25 cellular contexts compared by ENCODE assay signal in the genomic region with DNA sequence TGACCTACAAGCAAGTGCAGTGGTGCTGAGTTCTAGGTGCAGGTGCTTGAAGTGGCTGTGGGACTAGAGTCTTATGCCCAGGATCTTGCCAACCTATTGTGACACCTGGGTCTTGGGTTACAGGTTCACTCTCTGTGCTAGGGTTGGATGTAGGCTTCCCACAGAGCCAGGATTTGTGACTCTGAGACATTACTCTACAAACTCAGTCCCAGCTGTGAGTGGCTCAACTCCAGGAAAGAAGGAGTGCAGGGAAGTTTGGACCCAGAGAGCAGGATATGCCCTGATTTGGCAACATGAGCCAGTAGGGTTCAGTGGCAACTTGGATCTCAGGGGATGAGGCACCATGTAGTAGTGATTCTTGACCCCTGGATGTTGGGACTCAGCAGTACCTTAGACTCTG.
DNase-seq lines count a peak whose midpoint lies in the region; ATAC-seq and TF ChIP-seq lines count a peak whose summit lies in the region.
"Had no signal": no experiment of that assay in that cellular context is flagged by ENCODE, and none has a peak within 500 bp of the region (broad histone marks: within the 10 kb centered on the region; RNA-seq: fewer than 3 reads in every experiment).

No MANE protein-coding gene starts in this region.

- H2AFZ ChIP-seq in DND-41 (ENCODE audit: low read depth, low read length) = no peak overlapping the region
- H2AFZ ChIP-seq: GM23338 had no signal

- no peaks in the 10 kb centered on the region for H3K9me3 ChIP-seq in DND-41 (ENCODE audit: insufficient read depth, low read length, severe bottlenecking)
- no peaks in the 10 kb centered on the region for H3K9me3 ChIP-seq in KOPT-K1 (ENCODE audit: insufficient read depth, low read length, poor library complexity, severe bottlenecking)
- H3K9me3 ChIP-seq in esophagus muscularis mucosa = no peaks in the 10 kb centered on the region
- H3K9me3 ChIP-seq: MG63, SK-N-SH had no signal

- DNase-seq in DND-41 = no peak
- DNase-seq in esophagus muscularis mucosa (ENCODE audit: extremely low spot score) = no peak
- no peak for DNase-seq in osteocyte (ENCODE audit: extremely low spot score, unreplicated experiment)
- DNase-seq in stimulated activated CD4-positive, alpha-beta T cell treated with anti-CD3 and anti-CD28 coated beads, Interleukin-15, amount 100 ng/mL, for 24 hours = no peak
- DNase-seq in SKM-1 treated with dmso at 0.1 percent for 144 hours (lab: John Stamatoyannopoulos, UW; ENCODE audit: unreplicated experiment) = no peak
- no peak for DNase-seq in head of caudate nucleus
- no peak for DNase-seq in activated CD4-positive, alpha-beta memory T cell treated with anti-CD3 and anti-CD28 coated beads for 36 hours
- DNase-seq: AML-193; C1 segment of cervical spinal cord; CD8-positive, alpha-beta T cell; DMS153; GDM1; HCEC 1CT; Kasumi-1; MG63; NCI-H1417 treated with DMSO at 0.1 percent for 48 hours; NCI-H187 treated with DMSO at 0.1 percent for 48 hours; NCI-H226; NCI-H510A treated with DMSO at 0.1 percent for 48 hours; NCI-H748 treated with DMSO at 0.1 percent for 48 hours; SIG-M5; SK-N-SH had no signal

- intact Hi-C loops in esophagus muscularis mucosa (cut with DNase I) = no loop called here
- intact Hi-C loops in head of caudate nucleus (cut with DNase I) = no loop called here
- intact Hi-C loops in activated CD4-positive, alpha-beta memory T cell treated with anti-CD3 and anti-CD28 coated beads for 36 hours (cut with micrococcal nuclease) = no loop called here

- peak overlapping the region; percentile 83 for H3K27ac Mint-ChIP-seq in osteocyte (ENCODE audit: unreplicated experiment)
- no peak overlapping the region for H3K27ac Mint-ChIP-seq in activated CD4-positive, alpha-beta memory T cell treated with anti-CD3 and anti-CD28 coated beads for 36 hours
- H3K27ac Mint-ChIP-seq: CD8-positive, alpha-beta T cell; GM23338 had no signal

- H3K27ac ChIP-seq in DND-41 (ENCODE audit: low read length) = peak overlapping the region; percentile 73
- H3K27ac ChIP-seq in KOPT-K1 (ENCODE audit: low read depth, low read length, poor library complexity, severe bottlenecking) = peak overlapping the region; percentile 31
- H3K27ac ChIP-seq in esophagus muscularis mucosa (replicated peaks in 1 of 4) = peak overlapping the region; percentile 31 to 63 (median 52)

- peaks cover 62% of the 10 kb centered on the region for H3K4me1 Mint-ChIP-seq in osteocyte (ENCODE audit: unreplicated experiment)
- H3K4me1 Mint-ChIP-seq in activated CD4-positive, alpha-beta memory T cell treated with anti-CD3 and anti-CD28 coated beads for 36 hours (ENCODE audit: low read depth) = peaks cover 39% of the 10 kb centered on the region

- H4K20me1 ChIP-seq in DND-41 (ENCODE audit: insufficient read depth, low read length) = peaks cover 10% of the 10 kb centered on the region; the same call in 1 of the 2 replicates

- H3K27me3 ChIP-seq in DND-41 (ENCODE audit: insufficient read depth, low read length, poor library complexity) (no peaks in the 10 kb centered on the region), esophagus muscularis mucosa (no peaks in the 10 kb centered on the region)
- H3K27me3 ChIP-seq: MG63 had no signal

- peak; percentile 61 for ATAC-seq in DND-41 (ENCODE audit: insufficient read depth, low read depth)
- ATAC-seq: CD8-positive, alpha-beta T cell; GM23338; Panc1 had no signal

- no peak for TF ChIP-seq EP300 in esophagus muscularis mucosa (IDR thresholded peaks at IDR 0.05)

- no peak overlapping the region for H3K4me3 Mint-ChIP-seq in osteocyte (ENCODE audit: unreplicated experiment)
- H3K4me3 Mint-ChIP-seq in activated CD4-positive, alpha-beta memory T cell treated with anti-CD3 and anti-CD28 coated beads for 36 hours = no peak overlapping the region
- H3K4me3 Mint-ChIP-seq: CD8-positive, alpha-beta T cell; GM23338 had no signal

- TF ChIP-seq POLR2A in esophagus muscularis mucosa (IDR thresholded peaks at IDR 0.05; ENCODE audit: low read depth) = no peak

- TF ChIP-seq CTCF in DND-41 (IDR thresholded peaks at IDR 0.05; ENCODE audit: borderline replicate concordance, extremely low read depth, low read length, poor library complexity, severe bottlenecking) (no peak), esophagus muscularis mucosa (IDR thresholded peaks at IDR 0.05) (no peak), osteocyte (IDR thresholded peaks at IDR 0.05) (no peak)

- H3K9me3 Mint-ChIP-seq in osteocyte (ENCODE audit: unreplicated experiment) = no peaks in the 10 kb centered on the region
- H3K9me3 Mint-ChIP-seq in activated CD4-positive, alpha-beta memory T cell treated with anti-CD3 and anti-CD28 coated beads for 36 hours = no peaks in the 10 kb centered on the region
- H3K9me3 Mint-ChIP-seq: CD8-positive, alpha-beta T cell; GM23338 had no signal

- POLR2A ChIA-PET in activated CD4-positive, alpha-beta memory T cell treated with anti-CD3 and anti-CD28 coated beads for 36 hours (lab: Charles Lee) = no interaction called here

- H3K36me3 ChIP-seq in DND-41 (ENCODE audit: insufficient read depth, low read length) (no peaks in the 10 kb centered on the region), KOPT-K1 (ENCODE audit: insufficient read depth, low read length) (no peaks in the 10 kb centered on the region), esophagus muscularis mucosa (no peaks in the 10 kb centered on the region)
- H3K36me3 ChIP-seq: MG63 had no signal

- H3K4me3 ChIP-seq in DND-41 (ENCODE audit: low read depth in 1 of 2, low read length in 2 of 2) (0 out of 4 replicates have a peak overlapping the region, but pooled peaks of 1 of the 2 experiments have one; percentile 7), esophagus muscularis mucosa (no peak overlapping the region)
- H3K4me3 ChIP-seq: GM23338, MG63 had no signal

- H3K4me1 ChIP-seq in DND-41 (ENCODE audit: insufficient read depth, low read length) (peaks cover 20% of the 10 kb centered on the region), esophagus muscularis mucosa (peaks cover 29 to 100% (median 92%) of the 10 kb centered on the region in 4 donors)

- CTCF ChIA-PET in activated CD4-positive, alpha-beta memory T cell treated with anti-CD3 and anti-CD28 coated beads for 36 hours (lab: Charles Lee) = interaction anchor here (0.8 to 0.9 kb wide), 2 partner anchors 11 to 13 kb away, joined by 3 read pairs; no protein-coding TSS in a partner anchor

- H3K36me3 Mint-ChIP-seq in osteocyte (ENCODE audit: unreplicated experiment) = peaks cover 2% of the 10 kb centered on the region
- no peaks in the 10 kb centered on the region for H3K36me3 Mint-ChIP-seq in activated CD4-positive, alpha-beta memory T cell treated with anti-CD3 and anti-CD28 coated beads for 36 hours
- H3K36me3 Mint-ChIP-seq: CD8-positive, alpha-beta T cell had no signal

- H3K27me3 Mint-ChIP-seq in osteocyte (ENCODE audit: unreplicated experiment) = no peaks in the 10 kb centered on the region
- no peaks in the 10 kb centered on the region for H3K27me3 Mint-ChIP-seq in activated CD4-positive, alpha-beta memory T cell treated with anti-CD3 and anti-CD28 coated beads for 36 hours

- peak overlapping the region; percentile 36; the same call in 1 of the 2 replicates for H3K4me2 ChIP-seq in DND-41 (ENCODE audit: insufficient read depth, low read length)
- H3K4me2 ChIP-seq: GM23338, SK-N-SH had no signal

- peaks cover 22% of the 10 kb centered on the region for H3K79me2 ChIP-seq in DND-41 (ENCODE audit: insufficient read depth, low read length)

- no peak overlapping the region for H3K9ac ChIP-seq in DND-41 (ENCODE audit: low read depth, low read length)
- H3K9ac ChIP-seq: SK-N-SH had no signal
